In the genomic region with DNA sequence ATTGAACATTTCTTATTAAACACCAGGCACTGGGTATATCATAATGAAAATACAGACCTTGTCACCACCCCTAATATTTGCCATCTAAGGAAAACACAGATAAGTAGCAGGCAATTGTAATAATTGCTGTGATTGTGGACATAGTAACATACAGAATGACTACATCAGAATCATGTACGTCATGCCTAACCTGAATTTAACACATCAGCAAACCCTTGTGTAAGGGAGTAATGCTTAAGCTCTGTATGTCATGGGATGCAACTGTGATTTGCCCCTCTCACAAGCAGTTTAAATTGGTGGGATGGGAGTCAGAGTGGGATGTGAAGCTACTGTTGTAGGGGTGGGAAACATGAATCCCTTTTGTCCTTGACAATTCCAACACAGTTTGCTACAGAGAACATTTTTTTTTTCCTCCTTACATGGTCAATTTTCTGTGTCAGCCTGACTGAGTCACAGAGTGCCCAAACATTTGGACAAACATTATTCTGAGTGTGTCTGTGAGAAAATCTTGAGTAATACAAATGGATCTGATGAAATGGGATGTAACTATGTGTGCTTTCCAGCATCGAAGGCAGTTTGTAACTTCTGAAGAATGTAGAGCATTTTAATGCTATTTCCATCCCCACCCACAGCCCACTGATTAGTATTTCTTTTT, we compare ENCODE assay signal across 11 cellular contexts.
DNase-seq lines count a peak whose midpoint lies in the region; ATAC-seq and TF ChIP-seq lines count a peak whose summit lies in the region.
"Had no signal": no experiment of that assay in that cellular context is flagged by ENCODE, and none has a peak within 500 bp of the region (broad histone marks: within the 10 kb centered on the region; RNA-seq: fewer than 3 reads in every experiment).

No MANE protein-coding gene starts in this region.

- H3K9me3 ChIP-seq in AG04450 (ENCODE audit: control insufficient read depth, insufficient read depth, low read length) (no peaks in the 10 kb centered on the region), body of pancreas (no peaks in the 10 kb centered on the region), Peyer's patch (no peaks in the 10 kb centered on the region)

- peaks cover 9% of the 10 kb centered on the region for H3K4me1 Mint-ChIP-seq in nephron progenitor cell
- H3K4me1 Mint-ChIP-seq: CD4-positive, CD25-positive, alpha-beta regulatory T cell had no signal

- no peaks in the 10 kb centered on the region for H3K4me1 ChIP-seq in body of pancreas
- H3K4me1 ChIP-seq in Peyer's patch, result no peaks in the 10 kb centered on the region

- CTCF ChIA-PET in AG04450 (lab: Charles Lee), result no interaction called here

- no peak overlapping the region for H3K4me3 ChIP-seq in AG04450 (ENCODE audit: low read depth, low read length)
- no peak overlapping the region for H3K4me3 ChIP-seq in kidney epithelial cell (ENCODE audit: low read depth, low read length)
- no peak overlapping the region for H3K4me3 ChIP-seq in body of pancreas
- H3K4me3 ChIP-seq in Peyer's patch, result no peak overlapping the region

- TF ChIP-seq CTCF in AG04450 (IDR thresholded peaks at IDR 0.05; ENCODE audit: low read depth, low read length) (no peak), kidney epithelial cell (IDR thresholded peaks at IDR 0.05; ENCODE audit: insufficient read depth, low read length, poor library complexity, severe bottlenecking) (no peak), body of pancreas (IDR thresholded peaks at IDR 0.05) (no peak), Peyer's patch (IDR thresholded peaks at IDR 0.05) (no peak), nephron progenitor cell (IDR thresholded peaks at IDR 0.05) (no peak)

- H3K36me3 Mint-ChIP-seq in nephron progenitor cell (ENCODE audit: low read depth), result no peaks in the 10 kb centered on the region
- H3K36me3 Mint-ChIP-seq: CD4-positive, CD25-positive, alpha-beta regulatory T cell had no signal

- H3K36me3 ChIP-seq in kidney epithelial cell (ENCODE audit: control insufficient read depth, insufficient read depth, low read length) (no peaks in the 10 kb centered on the region), body of pancreas (replicated peaks in 1 of 2; ENCODE audit: insufficient read depth in 1 of 2, low read depth in 2 of 2) (no peaks in the 10 kb centered on the region), Peyer's patch (no peaks in the 10 kb centered on the region)

- TF ChIP-seq POLR2A in body of pancreas (IDR thresholded peaks at IDR 0.05) (no peak), Peyer's patch (IDR thresholded peaks at IDR 0.05) (no peak)

- intact Hi-C loops in body of pancreas (cut with DNase I), result no loop called here

- POLR2A ChIA-PET in AG04450 (lab: Yijun Ruan, JAX), result no interaction called here

- no peak overlapping the region for H3K4me3 Mint-ChIP-seq in nephron progenitor cell
- H3K4me3 Mint-ChIP-seq: CD4-positive, CD25-positive, alpha-beta regulatory T cell had no signal

- ATAC-seq in body of pancreas, result no peak

- peaks cover 3% of the 10 kb centered on the region for H3K27me3 Mint-ChIP-seq in nephron progenitor cell (ENCODE audit: low read depth, poor library complexity)
- H3K27me3 Mint-ChIP-seq: CD4-positive, CD25-positive, alpha-beta regulatory T cell had no signal

- no peak overlapping the region for H3K27ac Mint-ChIP-seq in nephron progenitor cell
- H3K27ac Mint-ChIP-seq: CD4-positive, CD25-positive, alpha-beta regulatory T cell had no signal

- peak; percentile 77 for DNase-seq in AG04450 (ENCODE audit: low read depth, low spot score)
- peak; percentile 89 for DNase-seq in HT1080 (ENCODE audit: low read depth)
- DNase-seq in astrocyte of the hippocampus (ENCODE audit: low read depth, low spot score), result peak; percentile 94
- DNase-seq in kidney epithelial cell (ENCODE audit: low read depth), result peak; percentile 99
- DNase-seq in body of pancreas, result no peak
- DNase-seq in Peyer's patch, result no peak
- no peak for DNase-seq in nephron progenitor cell
- no peak for DNase-seq in Kasumi-1 (lab: John Stamatoyannopoulos, UW)
- DNase-seq: activated CD8-positive, alpha-beta memory T cell treated with anti-CD3 and anti-CD28 coated beads, Interleukin-2, amount 50 U/mL, for 4 hours; CD4-positive, CD25-positive, alpha-beta regulatory T cell; NCI-H446 had no signal

- WGBS in body of pancreas, 2 donors, result 26 to 38% methylated on average over 2 of the region's 2 CpGs

- H3K27ac ChIP-seq in AG04450 (ENCODE audit: low read depth, low read length) (peak overlapping the region; percentile 90), body of pancreas (no peak overlapping the region), Peyer's patch (no peak overlapping the region)

- no peaks in the 10 kb centered on the region for H3K27me3 ChIP-seq in AG04450 (ENCODE audit: control insufficient read depth, insufficient read depth, low read length)
- H3K27me3 ChIP-seq in kidney epithelial cell (ENCODE audit: control insufficient read depth, insufficient read depth, low read length), result no peaks in the 10 kb centered on the region
- no peaks in the 10 kb centered on the region for H3K27me3 ChIP-seq in body of pancreas
- no peaks in the 10 kb centered on the region for H3K27me3 ChIP-seq in Peyer's patch

- H3K9me3 Mint-ChIP-seq in nephron progenitor cell, result peaks cover 21% of the 10 kb centered on the region

Comparison
In these comparisons a context has a peak if more than half of its experiments do, and no peak if none do; other contexts are left out.
1. DNase-seq: peak in AG04450 (single experiment), HT1080 (single experiment), astrocyte of the hippocampus (single experiment) and kidney epithelial cell (single experiment); none in body of pancreas (0 of 4), Peyer's patch (0 of 3), nephron progenitor cell (single experiment) and Kasumi-1 (0 of 2).